Comparison of ENCODE assay signal across 1 cellular context in the genomic region with DNA sequence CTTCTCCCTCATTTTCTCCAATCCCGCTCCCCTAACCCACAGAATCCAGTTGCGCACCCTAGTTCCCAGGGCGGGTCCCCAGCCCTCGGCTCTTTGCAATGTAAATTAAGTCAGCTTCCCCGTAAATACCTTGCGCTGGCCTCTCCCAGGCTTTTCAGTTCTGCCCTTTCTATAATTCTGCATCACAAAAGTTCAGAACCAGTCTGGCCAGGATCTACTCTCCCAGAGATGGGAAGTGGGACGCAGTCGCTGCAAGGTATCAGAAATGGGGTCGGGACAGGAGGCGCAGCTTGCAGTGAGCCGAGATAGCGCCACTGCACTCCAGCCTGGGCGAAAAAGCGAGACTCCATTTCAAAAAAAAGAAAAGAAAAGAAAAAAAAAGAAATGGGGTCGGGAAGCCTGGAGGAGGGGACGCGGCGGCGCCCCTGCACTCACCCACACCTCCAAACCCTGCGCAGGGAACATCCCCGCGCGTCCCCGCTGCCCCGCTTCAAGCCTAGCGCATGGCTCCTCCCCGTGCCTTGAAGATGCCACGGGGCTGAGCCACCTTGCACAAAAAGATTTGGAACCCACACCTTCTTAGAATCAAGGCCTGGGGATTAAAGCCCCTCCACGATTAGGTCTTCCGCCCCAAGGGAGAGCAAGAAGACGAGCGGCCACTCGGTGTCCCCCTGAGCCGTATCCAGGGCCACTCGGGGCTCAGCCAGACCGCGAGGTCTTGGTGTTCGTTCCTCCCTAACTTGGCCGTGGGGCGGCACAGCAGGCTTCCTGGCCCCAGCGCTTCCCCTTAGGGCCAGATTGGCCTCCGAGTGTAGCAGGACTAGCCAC.
TF ChIP-seq lines count a peak whose summit lies in the region.

No MANE protein-coding gene starts in this region.

TF ChIP-seq in WTC11, 78 proteins besides CTCF, POLR2A, EP300 and RAD21 (continued from another document):
- TF ChIP-seq, protein P1, sequence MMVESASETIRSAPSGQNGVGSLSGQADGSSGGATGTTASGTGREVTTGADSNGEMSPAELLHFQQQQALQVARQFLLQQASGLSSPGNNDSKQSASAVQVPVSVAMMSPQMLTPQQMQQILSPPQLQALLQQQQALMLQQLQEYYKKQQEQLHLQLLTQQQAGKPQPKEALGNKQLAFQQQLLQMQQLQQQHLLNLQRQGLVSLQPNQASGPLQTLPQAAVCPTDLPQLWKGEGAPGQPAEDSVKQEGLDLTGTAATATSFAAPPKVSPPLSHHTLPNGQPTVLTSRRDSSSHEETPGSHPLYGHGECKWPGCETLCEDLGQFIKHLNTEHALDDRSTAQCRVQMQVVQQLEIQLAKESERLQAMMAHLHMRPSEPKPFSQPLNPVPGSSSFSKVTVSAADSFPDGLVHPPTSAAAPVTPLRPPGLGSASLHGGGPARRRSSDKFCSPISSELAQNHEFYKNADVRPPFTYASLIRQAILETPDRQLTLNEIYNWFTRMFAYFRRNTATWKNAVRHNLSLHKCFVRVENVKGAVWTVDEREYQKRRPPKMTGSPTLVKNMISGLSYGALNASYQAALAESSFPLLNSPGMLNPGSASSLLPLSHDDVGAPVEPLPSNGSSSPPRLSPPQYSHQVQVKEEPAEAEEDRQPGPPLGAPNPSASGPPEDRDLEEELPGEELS (CRISPR knock-in tag; IDR thresholded peaks at IDR 0.05): peak; percentile 18; the same call in 1 of the 2 replicates
- TF ChIP-seq ZNF396 (CRISPR knock-in tag; IDR thresholded peaks at IDR 0.05; ENCODE audit: borderline replicate concordance): no peak
- peak; percentile 72; the same call in 1 of the 2 replicates for TF ChIP-seq ZNF121 (CRISPR knock-in tag; IDR thresholded peaks at IDR 0.05)
- TF ChIP-seq, protein P2, sequence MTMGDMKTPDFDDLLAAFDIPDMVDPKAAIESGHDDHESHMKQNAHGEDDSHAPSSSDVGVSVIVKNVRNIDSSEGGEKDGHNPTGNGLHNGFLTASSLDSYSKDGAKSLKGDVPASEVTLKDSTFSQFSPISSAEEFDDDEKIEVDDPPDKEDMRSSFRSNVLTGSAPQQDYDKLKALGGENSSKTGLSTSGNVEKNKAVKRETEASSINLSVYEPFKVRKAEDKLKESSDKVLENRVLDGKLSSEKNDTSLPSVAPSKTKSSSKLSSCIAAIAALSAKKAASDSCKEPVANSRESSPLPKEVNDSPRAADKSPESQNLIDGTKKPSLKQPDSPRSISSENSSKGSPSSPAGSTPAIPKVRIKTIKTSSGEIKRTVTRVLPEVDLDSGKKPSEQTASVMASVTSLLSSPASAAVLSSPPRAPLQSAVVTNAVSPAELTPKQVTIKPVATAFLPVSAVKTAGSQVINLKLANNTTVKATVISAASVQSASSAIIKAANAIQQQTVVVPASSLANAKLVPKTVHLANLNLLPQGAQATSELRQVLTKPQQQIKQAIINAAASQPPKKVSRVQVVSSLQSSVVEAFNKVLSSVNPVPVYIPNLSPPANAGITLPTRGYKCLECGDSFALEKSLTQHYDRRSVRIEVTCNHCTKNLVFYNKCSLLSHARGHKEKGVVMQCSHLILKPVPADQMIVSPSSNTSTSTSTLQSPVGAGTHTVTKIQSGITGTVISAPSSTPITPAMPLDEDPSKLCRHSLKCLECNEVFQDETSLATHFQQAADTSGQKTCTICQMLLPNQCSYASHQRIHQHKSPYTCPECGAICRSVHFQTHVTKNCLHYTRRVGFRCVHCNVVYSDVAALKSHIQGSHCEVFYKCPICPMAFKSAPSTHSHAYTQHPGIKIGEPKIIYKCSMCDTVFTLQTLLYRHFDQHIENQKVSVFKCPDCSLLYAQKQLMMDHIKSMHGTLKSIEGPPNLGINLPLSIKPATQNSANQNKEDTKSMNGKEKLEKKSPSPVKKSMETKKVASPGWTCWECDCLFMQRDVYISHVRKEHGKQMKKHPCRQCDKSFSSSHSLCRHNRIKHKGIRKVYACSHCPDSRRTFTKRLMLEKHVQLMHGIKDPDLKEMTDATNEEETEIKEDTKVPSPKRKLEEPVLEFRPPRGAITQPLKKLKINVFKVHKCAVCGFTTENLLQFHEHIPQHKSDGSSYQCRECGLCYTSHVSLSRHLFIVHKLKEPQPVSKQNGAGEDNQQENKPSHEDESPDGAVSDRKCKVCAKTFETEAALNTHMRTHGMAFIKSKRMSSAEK (CRISPR knock-in tag; IDR thresholded peaks at IDR 0.05; ENCODE audit: borderline replicate concordance): no peak
- TF ChIP-seq, protein P3, sequence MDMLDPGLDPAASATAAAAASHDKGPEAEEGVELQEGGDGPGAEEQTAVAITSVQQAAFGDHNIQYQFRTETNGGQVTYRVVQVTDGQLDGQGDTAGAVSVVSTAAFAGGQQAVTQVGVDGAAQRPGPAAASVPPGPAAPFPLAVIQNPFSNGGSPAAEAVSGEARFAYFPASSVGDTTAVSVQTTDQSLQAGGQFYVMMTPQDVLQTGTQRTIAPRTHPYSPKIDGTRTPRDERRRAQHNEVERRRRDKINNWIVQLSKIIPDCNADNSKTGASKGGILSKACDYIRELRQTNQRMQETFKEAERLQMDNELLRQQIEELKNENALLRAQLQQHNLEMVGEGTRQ (CRISPR knock-in tag; IDR thresholded peaks at IDR 0.05): no peak
- no peak for TF ChIP-seq NFYB (CRISPR knock-in tag; conservative IDR thresholded peaks at IDR 0.05; ENCODE audit: low read depth)
- TF ChIP-seq RORB (CRISPR knock-in tag; IDR thresholded peaks at IDR 0.05): no peak
- peak; percentile 22; the same call in 1 of the 2 replicates for TF ChIP-seq SP1 (CRISPR knock-in tag; conservative IDR thresholded peaks at IDR 0.05)
- peak; percentile 12; the same call in 1 of the 2 replicates for TF ChIP-seq FOXK1 (CRISPR knock-in tag; IDR thresholded peaks at IDR 0.05)
- no peak for TF ChIP-seq SMAD3 (CRISPR knock-in tag; IDR thresholded peaks at IDR 0.05; ENCODE audit: borderline replicate concordance)
- no peak for TF ChIP-seq CREB1 (CRISPR knock-in tag; IDR thresholded peaks at IDR 0.05)
- TF ChIP-seq, protein P4, sequence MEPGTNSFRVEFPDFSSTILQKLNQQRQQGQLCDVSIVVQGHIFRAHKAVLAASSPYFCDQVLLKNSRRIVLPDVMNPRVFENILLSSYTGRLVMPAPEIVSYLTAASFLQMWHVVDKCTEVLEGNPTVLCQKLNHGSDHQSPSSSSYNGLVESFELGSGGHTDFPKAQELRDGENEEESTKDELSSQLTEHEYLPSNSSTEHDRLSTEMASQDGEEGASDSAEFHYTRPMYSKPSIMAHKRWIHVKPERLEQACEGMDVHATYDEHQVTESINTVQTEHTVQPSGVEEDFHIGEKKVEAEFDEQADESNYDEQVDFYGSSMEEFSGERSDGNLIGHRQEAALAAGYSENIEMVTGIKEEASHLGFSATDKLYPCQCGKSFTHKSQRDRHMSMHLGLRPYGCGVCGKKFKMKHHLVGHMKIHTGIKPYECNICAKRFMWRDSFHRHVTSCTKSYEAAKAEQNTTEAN (CRISPR knock-in tag; IDR thresholded peaks at IDR 0.05): no peak
- no peak for TF ChIP-seq IRF2 (CRISPR knock-in tag; IDR thresholded peaks at IDR 0.05; ENCODE audit: borderline replicate concordance, low read depth)
- TF ChIP-seq ETV6 (CRISPR knock-in tag; IDR thresholded peaks at IDR 0.05): 0 out of 2 replicates have a peak, but pooled peaks have one; percentile 53
- TF ChIP-seq, protein P5, sequence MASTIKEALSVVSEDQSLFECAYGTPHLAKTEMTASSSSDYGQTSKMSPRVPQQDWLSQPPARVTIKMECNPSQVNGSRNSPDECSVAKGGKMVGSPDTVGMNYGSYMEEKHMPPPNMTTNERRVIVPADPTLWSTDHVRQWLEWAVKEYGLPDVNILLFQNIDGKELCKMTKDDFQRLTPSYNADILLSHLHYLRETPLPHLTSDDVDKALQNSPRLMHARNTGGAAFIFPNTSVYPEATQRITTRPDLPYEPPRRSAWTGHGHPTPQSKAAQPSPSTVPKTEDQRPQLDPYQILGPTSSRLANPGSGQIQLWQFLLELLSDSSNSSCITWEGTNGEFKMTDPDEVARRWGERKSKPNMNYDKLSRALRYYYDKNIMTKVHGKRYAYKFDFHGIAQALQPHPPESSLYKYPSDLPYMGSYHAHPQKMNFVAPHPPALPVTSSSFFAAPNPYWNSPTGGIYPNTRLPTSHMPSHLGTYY (CRISPR knock-in tag; IDR thresholded peaks at IDR 0.05): no peak
- no peak for TF ChIP-seq TP53 (CRISPR knock-in tag; IDR thresholded peaks at IDR 0.05)
- no peak for TF ChIP-seq GABPB1 (CRISPR knock-in tag; IDR thresholded peaks at IDR 0.05)
- TF ChIP-seq ZNF138 (CRISPR knock-in tag; conservative IDR thresholded peaks at IDR 0.05): no peak
